In genomic region chr1:46603858-46604549, GRCh38 we compare ENCODE assay signal across 1 cellular context.
A peak's percentile ranks its signal among the peaks of the same experiment; 100 is the strongest.
TF ChIP-seq lines count a peak whose summit lies in the region.

MKNK1 (minus strand) TSS chr1:46604268; CDS start chr1:46583327, 20,941 bp downstream.

TF ChIP-seq in WTC11, 78 proteins besides CTCF, POLR2A, EP300 and RAD21 (continued from another document):
- TF ChIP-seq, protein P1, sequence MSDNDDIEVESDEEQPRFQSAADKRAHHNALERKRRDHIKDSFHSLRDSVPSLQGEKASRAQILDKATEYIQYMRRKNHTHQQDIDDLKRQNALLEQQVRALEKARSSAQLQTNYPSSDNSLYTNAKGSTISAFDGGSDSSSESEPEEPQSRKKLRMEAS (CRISPR knock-in tag; IDR thresholded peaks at IDR 0.05) = peak; percentile 76
